1 cellular context compared by ENCODE assay signal in genomic region chr1:21453964-21454614, GRCh38.
TF ChIP-seq lines count a peak whose summit lies in the region.
"Not testable (repeated sequence)": the region's sequence is repeated elsewhere in the genome, so short reads cannot be mapped to it uniquely, and the experiment has no call there.

No MANE protein-coding gene starts in this region.

TF ChIP-seq in A549, 52 proteins besides CTCF, POLR2A, EP300 and RAD21:
- TF ChIP-seq FOSL2 (IDR thresholded peaks at IDR 0.05), result not testable (repeated sequence)
- peak; percentile 44; the same call in 1 of the 2 replicates for TF ChIP-seq FOSL2 (CRISPR knock-in tag; IDR thresholded peaks at IDR 0.05)
